1 cellular context compared by ENCODE assay signal in the genomic region with DNA sequence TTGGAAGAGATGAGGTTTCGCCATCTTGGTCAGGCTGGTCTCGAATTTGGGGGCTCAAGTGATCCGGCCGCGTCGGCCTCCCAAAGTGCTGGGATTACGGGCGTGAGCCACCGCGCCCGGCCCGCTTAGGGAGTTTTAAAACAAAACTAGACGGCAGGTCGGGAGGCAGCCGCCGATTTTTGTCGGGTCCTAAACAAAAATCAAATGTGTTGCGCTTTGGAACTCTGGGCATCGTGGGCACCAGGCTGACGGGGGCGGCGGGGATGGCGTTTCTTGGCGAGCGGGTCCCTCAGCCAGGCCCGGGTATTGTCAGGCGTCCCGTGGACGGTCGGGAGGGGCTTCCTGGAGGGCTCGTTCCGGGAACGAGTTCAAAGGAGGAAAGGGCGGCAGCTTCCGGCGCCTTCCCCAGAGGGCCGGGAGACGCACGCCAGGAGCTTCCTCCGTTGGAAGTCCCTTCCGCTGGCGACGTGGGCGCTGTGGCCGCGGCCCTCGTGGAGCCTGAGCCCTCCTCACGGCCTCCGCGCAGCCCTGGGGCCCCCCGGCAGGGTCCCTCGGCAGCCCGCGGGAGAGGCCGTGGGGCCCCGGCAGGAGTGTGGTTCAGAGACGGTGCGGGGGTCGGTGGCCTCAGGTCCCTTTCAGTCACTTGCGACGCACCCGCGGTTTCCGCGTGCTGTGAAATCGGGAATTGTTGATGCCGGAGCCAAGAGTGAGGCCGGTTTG.
TF ChIP-seq lines count a peak whose summit lies in the region.

No MANE protein-coding gene starts in this region.

TF ChIP-seq in HepG2, 621 proteins besides CTCF, POLR2A, EP300 and RAD21 (continued from another document and continues in another):
- TF ChIP-seq, protein P1, sequence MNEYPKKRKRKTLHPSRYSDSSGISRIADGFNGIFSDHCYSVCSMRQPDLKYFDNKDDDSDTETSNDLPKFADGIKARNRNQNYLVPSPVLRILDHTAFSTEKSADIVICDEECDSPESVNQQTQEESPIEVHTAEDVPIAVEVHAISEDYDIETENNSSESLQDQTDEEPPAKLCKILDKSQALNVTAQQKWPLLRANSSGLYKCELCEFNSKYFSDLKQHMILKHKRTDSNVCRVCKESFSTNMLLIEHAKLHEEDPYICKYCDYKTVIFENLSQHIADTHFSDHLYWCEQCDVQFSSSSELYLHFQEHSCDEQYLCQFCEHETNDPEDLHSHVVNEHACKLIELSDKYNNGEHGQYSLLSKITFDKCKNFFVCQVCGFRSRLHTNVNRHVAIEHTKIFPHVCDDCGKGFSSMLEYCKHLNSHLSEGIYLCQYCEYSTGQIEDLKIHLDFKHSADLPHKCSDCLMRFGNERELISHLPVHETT (CRISPR knock-in tag; conservative IDR thresholded peaks at IDR 0.05), result peak; percentile 36
- no peak for TF ChIP-seq RAD51 (IDR thresholded peaks at IDR 0.05; ENCODE audit: borderline replicate concordance)
- peak; percentile 77 for TF ChIP-seq MED1 (CRISPR knock-in tag; IDR thresholded peaks at IDR 0.05)
- TF ChIP-seq HNRNPLL (IDR thresholded peaks at IDR 0.05; ENCODE audit: low read depth, low read length, poor library complexity, severe bottlenecking), result peak; percentile 84
- TF ChIP-seq KLF11 (CRISPR knock-in tag; IDR thresholded peaks at IDR 0.05), result peak; percentile 50; the same call in 1 of the 2 replicates
- no peak for TF ChIP-seq ZNF598 (CRISPR knock-in tag; IDR thresholded peaks at IDR 0.05; ENCODE audit: borderline replicate concordance)
- TF ChIP-seq, protein P2, sequence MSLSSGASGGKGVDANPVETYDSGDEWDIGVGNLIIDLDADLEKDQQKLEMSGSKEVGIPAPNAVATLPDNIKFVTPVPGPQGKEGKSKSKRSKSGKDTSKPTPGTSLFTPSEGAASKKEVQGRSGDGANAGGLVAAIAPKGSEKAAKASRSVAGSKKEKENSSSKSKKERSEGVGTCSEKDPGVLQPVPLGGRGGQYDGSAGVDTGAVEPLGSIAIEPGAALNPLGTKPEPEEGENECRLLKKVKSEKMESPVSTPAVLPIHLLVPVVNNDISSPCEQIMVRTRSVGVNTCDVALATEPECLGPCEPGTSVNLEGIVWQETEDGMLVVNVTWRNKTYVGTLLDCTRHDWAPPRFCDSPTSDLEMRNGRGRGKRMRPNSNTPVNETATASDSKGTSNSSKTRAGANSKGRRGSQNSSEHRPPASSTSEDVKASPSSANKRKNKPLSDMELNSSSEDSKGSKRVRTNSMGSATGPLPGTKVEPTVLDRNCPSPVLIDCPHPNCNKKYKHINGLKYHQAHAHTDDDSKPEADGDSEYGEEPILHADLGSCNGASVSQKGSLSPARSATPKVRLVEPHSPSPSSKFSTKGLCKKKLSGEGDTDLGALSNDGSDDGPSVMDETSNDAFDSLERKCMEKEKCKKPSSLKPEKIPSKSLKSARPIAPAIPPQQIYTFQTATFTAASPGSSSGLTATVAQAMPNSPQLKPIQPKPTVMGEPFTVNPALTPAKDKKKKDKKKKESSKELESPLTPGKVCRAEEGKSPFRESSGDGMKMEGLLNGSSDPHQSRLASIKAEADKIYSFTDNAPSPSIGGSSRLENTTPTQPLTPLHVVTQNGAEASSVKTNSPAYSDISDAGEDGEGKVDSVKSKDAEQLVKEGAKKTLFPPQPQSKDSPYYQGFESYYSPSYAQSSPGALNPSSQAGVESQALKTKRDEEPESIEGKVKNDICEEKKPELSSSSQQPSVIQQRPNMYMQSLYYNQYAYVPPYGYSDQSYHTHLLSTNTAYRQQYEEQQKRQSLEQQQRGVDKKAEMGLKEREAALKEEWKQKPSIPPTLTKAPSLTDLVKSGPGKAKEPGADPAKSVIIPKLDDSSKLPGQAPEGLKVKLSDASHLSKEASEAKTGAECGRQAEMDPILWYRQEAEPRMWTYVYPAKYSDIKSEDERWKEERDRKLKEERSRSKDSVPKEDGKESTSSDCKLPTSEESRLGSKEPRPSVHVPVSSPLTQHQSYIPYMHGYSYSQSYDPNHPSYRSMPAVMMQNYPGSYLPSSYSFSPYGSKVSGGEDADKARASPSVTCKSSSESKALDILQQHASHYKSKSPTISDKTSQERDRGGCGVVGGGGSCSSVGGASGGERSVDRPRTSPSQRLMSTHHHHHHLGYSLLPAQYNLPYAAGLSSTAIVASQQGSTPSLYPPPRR (CRISPR knock-in tag; IDR thresholded peaks at IDR 0.05; ENCODE audit: borderline replicate concordance), result no peak; the same call in 1 of the 2 replicates
- TF ChIP-seq HNF4G (IDR thresholded peaks at IDR 0.05; ENCODE audit: borderline replicate concordance, low read depth, low read length), result no peak
- 0 out of 2 replicates have a peak, but pooled peaks have one; percentile 29 for TF ChIP-seq HNF4G (CRISPR knock-in tag; IDR thresholded peaks at IDR 0.05; ENCODE audit: borderline replicate concordance, low read depth)
- TF ChIP-seq, protein P3, sequence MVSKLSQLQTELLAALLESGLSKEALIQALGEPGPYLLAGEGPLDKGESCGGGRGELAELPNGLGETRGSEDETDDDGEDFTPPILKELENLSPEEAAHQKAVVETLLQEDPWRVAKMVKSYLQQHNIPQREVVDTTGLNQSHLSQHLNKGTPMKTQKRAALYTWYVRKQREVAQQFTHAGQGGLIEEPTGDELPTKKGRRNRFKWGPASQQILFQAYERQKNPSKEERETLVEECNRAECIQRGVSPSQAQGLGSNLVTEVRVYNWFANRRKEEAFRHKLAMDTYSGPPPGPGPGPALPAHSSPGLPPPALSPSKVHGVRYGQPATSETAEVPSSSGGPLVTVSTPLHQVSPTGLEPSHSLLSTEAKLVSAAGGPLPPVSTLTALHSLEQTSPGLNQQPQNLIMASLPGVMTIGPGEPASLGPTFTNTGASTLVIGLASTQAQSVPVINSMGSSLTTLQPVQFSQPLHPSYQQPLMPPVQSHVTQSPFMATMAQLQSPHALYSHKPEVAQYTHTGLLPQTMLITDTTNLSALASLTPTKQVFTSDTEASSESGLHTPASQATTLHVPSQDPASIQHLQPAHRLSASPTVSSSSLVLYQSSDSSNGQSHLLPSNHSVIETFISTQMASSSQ (IDR thresholded peaks at IDR 0.05; ENCODE audit: low read depth), result no peak
- TF ChIP-seq, protein P3 (CRISPR knock-in tag; IDR thresholded peaks at IDR 0.05; ENCODE audit: borderline replicate concordance), result no peak
- TF ChIP-seq, protein P4, sequence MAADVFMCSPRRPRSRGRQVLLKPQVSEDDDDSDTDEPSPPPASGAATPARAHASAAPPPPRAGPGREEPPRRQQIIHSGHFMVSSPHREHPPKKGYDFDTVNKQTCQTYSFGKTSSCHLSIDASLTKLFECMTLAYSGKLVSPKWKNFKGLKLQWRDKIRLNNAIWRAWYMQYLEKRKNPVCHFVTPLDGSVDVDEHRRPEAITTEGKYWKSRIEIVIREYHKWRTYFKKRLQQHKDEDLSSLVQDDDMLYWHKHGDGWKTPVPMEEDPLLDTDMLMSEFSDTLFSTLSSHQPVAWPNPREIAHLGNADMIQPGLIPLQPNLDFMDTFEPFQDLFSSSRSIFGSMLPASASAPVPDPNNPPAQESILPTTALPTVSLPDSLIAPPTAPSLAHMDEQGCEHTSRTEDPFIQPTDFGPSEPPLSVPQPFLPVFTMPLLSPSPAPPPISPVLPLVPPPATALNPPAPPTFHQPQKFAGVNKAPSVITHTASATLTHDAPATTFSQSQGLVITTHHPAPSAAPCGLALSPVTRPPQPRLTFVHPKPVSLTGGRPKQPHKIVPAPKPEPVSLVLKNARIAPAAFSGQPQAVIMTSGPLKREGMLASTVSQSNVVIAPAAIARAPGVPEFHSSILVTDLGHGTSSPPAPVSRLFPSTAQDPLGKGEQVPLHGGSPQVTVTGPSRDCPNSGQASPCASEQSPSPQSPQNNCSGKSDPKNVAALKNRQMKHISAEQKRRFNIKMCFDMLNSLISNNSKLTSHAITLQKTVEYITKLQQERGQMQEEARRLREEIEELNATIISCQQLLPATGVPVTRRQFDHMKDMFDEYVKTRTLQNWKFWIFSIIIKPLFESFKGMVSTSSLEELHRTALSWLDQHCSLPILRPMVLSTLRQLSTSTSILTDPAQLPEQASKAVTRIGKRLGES (CRISPR knock-in tag; IDR thresholded peaks at IDR 0.05; ENCODE audit: borderline replicate concordance), result no peak
- TF ChIP-seq ZSCAN29 (CRISPR knock-in tag; conservative IDR thresholded peaks at IDR 0.05), result no peak
- no peak for TF ChIP-seq SIX1 (CRISPR knock-in tag; IDR thresholded peaks at IDR 0.05; ENCODE audit: borderline replicate concordance)
- no peak for TF ChIP-seq ZBTB7A (CRISPR knock-in tag; IDR thresholded peaks at IDR 0.05)
- TF ChIP-seq ZNF713 (CRISPR knock-in tag; IDR thresholded peaks at IDR 0.05), result no peak
- TF ChIP-seq RFX1 (IDR thresholded peaks at IDR 0.05), result no peak
- TF ChIP-seq MAFG (CRISPR knock-in tag; IDR thresholded peaks at IDR 0.05), result no peak
- peak; percentile 29 for TF ChIP-seq MED8 (CRISPR knock-in tag; IDR thresholded peaks at IDR 0.05; ENCODE audit: insufficient replicate concordance)
- TF ChIP-seq ZNF451 (CRISPR knock-in tag; IDR thresholded peaks at IDR 0.05), result no peak
- TF ChIP-seq, protein P5, sequence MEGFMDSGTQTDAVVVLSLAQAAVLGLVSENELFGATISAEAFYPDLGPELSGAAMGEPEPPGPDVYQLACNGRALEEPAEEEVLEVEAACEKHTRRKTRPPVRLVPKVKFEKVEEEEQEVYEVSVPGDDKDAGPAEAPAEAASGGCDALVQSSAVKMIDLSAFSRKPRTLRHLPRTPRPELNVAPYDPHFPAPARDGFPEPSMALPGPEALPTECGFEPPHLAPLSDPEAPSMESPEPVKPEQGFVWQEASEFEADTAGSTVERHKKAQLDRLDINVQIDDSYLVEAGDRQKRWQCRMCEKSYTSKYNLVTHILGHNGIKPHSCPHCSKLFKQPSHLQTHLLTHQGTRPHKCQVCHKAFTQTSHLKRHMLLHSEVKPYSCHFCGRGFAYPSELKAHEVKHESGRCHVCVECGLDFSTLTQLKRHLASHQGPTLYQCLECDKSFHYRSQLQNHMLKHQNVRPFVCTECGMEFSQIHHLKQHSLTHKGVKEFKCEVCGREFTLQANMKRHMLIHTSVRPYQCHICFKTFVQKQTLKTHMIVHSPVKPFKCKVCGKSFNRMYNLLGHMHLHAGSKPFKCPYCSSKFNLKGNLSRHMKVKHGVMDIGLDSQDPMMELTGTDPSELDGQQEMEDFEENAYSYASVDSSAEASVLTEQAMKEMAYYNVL (CRISPR knock-in tag; IDR thresholded peaks at IDR 0.05; ENCODE audit: borderline replicate concordance), result no peak
- no peak for TF ChIP-seq NFE2L1 (CRISPR knock-in tag; IDR thresholded peaks at IDR 0.05; ENCODE audit: borderline replicate concordance)
- no peak for TF ChIP-seq MAF1 (CRISPR knock-in tag; IDR thresholded peaks at IDR 0.05; ENCODE audit: borderline replicate concordance)
- TF ChIP-seq TEAD3 (CRISPR knock-in tag; optimal IDR thresholded peaks at IDR 0.05; ENCODE audit: borderline replicate concordance), result peak; percentile 13
- TF ChIP-seq, protein P6, sequence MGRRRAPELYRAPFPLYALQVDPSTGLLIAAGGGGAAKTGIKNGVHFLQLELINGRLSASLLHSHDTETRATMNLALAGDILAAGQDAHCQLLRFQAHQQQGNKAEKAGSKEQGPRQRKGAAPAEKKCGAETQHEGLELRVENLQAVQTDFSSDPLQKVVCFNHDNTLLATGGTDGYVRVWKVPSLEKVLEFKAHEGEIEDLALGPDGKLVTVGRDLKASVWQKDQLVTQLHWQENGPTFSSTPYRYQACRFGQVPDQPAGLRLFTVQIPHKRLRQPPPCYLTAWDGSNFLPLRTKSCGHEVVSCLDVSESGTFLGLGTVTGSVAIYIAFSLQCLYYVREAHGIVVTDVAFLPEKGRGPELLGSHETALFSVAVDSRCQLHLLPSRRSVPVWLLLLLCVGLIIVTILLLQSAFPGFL (CRISPR knock-in tag; IDR thresholded peaks at IDR 0.05), result no peak
- TF ChIP-seq, protein P7, sequence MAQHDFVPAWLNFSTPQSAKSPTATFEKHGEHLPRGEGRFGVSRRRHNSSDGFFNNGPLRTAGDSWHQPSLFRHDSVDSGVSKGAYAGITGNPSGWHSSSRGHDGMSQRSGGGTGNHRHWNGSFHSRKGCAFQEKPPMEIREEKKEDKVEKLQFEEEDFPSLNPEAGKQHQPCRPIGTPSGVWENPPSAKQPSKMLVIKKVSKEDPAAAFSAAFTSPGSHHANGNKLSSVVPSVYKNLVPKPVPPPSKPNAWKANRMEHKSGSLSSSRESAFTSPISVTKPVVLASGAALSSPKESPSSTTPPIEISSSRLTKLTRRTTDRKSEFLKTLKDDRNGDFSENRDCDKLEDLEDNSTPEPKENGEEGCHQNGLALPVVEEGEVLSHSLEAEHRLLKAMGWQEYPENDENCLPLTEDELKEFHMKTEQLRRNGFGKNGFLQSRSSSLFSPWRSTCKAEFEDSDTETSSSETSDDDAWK (CRISPR knock-in tag; IDR thresholded peaks at IDR 0.05), result no peak
- no peak for TF ChIP-seq TOE1 (CRISPR knock-in tag; IDR thresholded peaks at IDR 0.05)
- TF ChIP-seq NR2F1 (CRISPR knock-in tag; IDR thresholded peaks at IDR 0.05), result no peak
- no peak for TF ChIP-seq MATR3 (CRISPR knock-in tag; IDR thresholded peaks at IDR 0.05)
- no peak for TF ChIP-seq NFRKB (IDR thresholded peaks at IDR 0.05)
- TF ChIP-seq BHLHE40 (IDR thresholded peaks at IDR 0.05; ENCODE audit: low read length), result no peak
- peak; percentile 77; the same call in 1 of the 2 replicates for TF ChIP-seq ARHGAP35 (CRISPR knock-in tag; IDR thresholded peaks at IDR 0.05; ENCODE audit: borderline replicate concordance)
- 0 out of 2 replicates have a peak, but pooled peaks have one; percentile 57 for TF ChIP-seq ISL2 (CRISPR knock-in tag; IDR thresholded peaks at IDR 0.05)
- TF ChIP-seq POLR2AphosphoS2 (IDR thresholded peaks at IDR 0.05; ENCODE audit: low read depth, low read length), result no peak
- no peak for TF ChIP-seq SMAD1 (CRISPR knock-in tag; IDR thresholded peaks at IDR 0.05; ENCODE audit: borderline replicate concordance, low read depth)
- no peak; the same call in 1 of the 2 replicates for TF ChIP-seq FOXC1 (CRISPR knock-in tag; IDR thresholded peaks at IDR 0.05; ENCODE audit: borderline replicate concordance)
- TF ChIP-seq ZNF274 (CRISPR knock-in tag; IDR thresholded peaks at IDR 0.05), result peak; percentile 55
- TF ChIP-seq, protein P8, sequence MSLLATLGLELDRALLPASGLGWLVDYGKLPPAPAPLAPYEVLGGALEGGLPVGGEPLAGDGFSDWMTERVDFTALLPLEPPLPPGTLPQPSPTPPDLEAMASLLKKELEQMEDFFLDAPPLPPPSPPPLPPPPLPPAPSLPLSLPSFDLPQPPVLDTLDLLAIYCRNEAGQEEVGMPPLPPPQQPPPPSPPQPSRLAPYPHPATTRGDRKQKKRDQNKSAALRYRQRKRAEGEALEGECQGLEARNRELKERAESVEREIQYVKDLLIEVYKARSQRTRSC (CRISPR knock-in tag; IDR thresholded peaks at IDR 0.05; ENCODE audit: low read depth), result no peak
- TF ChIP-seq ZFP62 (CRISPR knock-in tag; IDR thresholded peaks at IDR 0.05), result no peak
